In the genomic region with DNA sequence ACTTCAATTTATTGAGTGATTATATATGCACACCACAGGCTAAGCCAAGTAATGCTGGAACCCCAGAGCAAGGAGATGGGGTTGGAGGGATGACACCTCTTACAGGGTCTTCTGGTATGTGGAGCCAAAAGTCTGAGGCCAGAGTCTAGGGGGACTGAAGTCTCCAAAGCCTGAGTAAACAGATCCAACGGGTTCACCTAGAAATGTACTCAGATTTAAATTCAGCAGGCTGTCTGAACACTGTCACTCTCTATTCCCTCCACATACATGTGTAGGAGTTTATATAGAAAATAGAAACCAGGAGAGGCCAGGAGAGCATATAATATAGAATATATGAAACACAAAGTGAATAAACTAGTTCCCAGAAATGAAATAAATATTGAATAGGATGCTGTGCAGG, we compare ENCODE assay signal across 33 cellular contexts.
A peak's percentile ranks its signal among the peaks of the same experiment; 100 is the strongest.
DNase-seq lines count a peak whose midpoint lies in the region; ATAC-seq, FAIRE-seq and TF ChIP-seq lines count a peak whose summit lies in the region.
"Had no signal": no experiment of that assay in that cellular context is flagged by ENCODE, and none has a peak within 500 bp of the region (broad histone marks: within the 10 kb centered on the region; RNA-seq: fewer than 3 reads in every experiment).

No MANE protein-coding gene starts in this region.

- WGBS in hepatocyte (ENCODE audit: low lambda C conversion rate, missing lambda C conversion rate), result 29% methylated on average over 1 of the region's 1 CpG
- 0% methylated on average over 1 of the region's 1 CpG for WGBS in HepG2 (ENCODE audit: low lambda C conversion rate)
- 14% methylated on average over 1 of the region's 1 CpG for WGBS in right lobe of liver (ENCODE audit: insufficient coverage, low coverage, low lambda C conversion rate, missing lambda C conversion rate)

- no peak for TF ChIP-seq CTCF in hepatocyte (IDR thresholded peaks at IDR 0.05; ENCODE audit: poor library complexity)
- TF ChIP-seq CTCF in HepG2 (CRISPR knock-in tag; IDR thresholded peaks at IDR 0.05), result no peak
- no peak for TF ChIP-seq CTCF in right lobe of liver (IDR thresholded peaks at IDR 0.05)

- intact Hi-C loops in HepG2 (cut with micrococcal nuclease; ENCODE audit: unreplicated experiment) (no loop called here), right lobe of liver (cut with DNase I) (no loop called here)

- no peaks in the 10 kb centered on the region for H3K9me3 ChIP-seq in hepatocyte (ENCODE audit: low read depth)
- no peaks in the 10 kb centered on the region for H3K9me3 ChIP-seq in HepG2 (ENCODE audit: low read length)
- no peaks in the 10 kb centered on the region for H3K9me3 ChIP-seq in right lobe of liver
- H3K9me3 ChIP-seq: A549; BE2C; BLaER1; BLaER1 treated with 17β-estradiol and CSF1 and Interleukin-3, amounts not matched to agents 10 nM and 100 nM; Caco-2 had no signal

- H3K36me3 ChIP-seq in hepatocyte (replicated peaks; ENCODE audit: insufficient read depth, low read depth) (no peaks in the 10 kb centered on the region), HepG2 (replicated peaks in 1 of 2; ENCODE audit: control insufficient read depth in 1 of 2, insufficient read depth in 2 of 2, low read length in 2 of 2) (no peaks in the 10 kb centered on the region), right lobe of liver (no peaks in the 10 kb centered on the region)
- H3K36me3 ChIP-seq: BE2C; BLaER1; BLaER1 treated with 17β-estradiol and CSF1 and Interleukin-3, amounts not matched to agents 10 nM and 100 nM had no signal

- H3K9ac ChIP-seq in HepG2 (ENCODE audit: insufficient read depth, low read depth, low read length), result no peak overlapping the region
- H3K9ac ChIP-seq: BLaER1; BLaER1 treated with 17β-estradiol and CSF1 and Interleukin-3, amounts not matched to agents 10 nM and 100 nM had no signal

- TF ChIP-seq RAD21 in HepG2 (CRISPR knock-in tag; IDR thresholded peaks at IDR 0.05), result no peak

- CTCF ChIA-PET in HepG2 (lab: Yijun Ruan, JAX; ENCODE audit: low intra/inter-chr PET ratio, low total read pairs), result no interaction called here

- in situ Hi-C loops in HepG2 (cut with HindIII; ENCODE audit: extremely low pct_ligation_motif_present, low pct_unique_long_range_greater_than_20kb), result no loop called here

- H3K27me3 ChIP-seq in hepatocyte, result no peaks in the 10 kb centered on the region
- H3K27me3 ChIP-seq in HepG2 (ENCODE audit: control insufficient read depth in 1 of 2, insufficient read depth in 2 of 2, low read length in 2 of 2), result no peaks in the 10 kb centered on the region
- H3K27me3 ChIP-seq in right lobe of liver, result no peaks in the 10 kb centered on the region
- H3K27me3 ChIP-seq: BE2C; BLaER1; BLaER1 treated with 17β-estradiol and CSF1 and Interleukin-3, amounts not matched to agents 10 nM and 100 nM had no signal

- H2AFZ ChIP-seq in hepatocyte, result peak overlapping the region; percentile 25
- no peak overlapping the region for H2AFZ ChIP-seq in HepG2 (ENCODE audit: low read length)

- H3K4me3 ChIP-seq in hepatocyte (no peak overlapping the region), HepG2 (replicated peaks in 1 of 3; ENCODE audit: insufficient read depth in 1 of 3, low read depth in 2 of 3, low read length in 3 of 3) (no peak overlapping the region; a peak in 1 of 6 replicates), right lobe of liver (no peak overlapping the region)
- H3K4me3 ChIP-seq: A549; BLaER1; BLaER1 treated with 17β-estradiol and CSF1 and Interleukin-3, amounts not matched to agents 10 nM and 100 nM had no signal

- no peak for TF ChIP-seq EP300 in HepG2 (IDR thresholded peaks at IDR 0.05; ENCODE audit: low read depth in 2 of 2, low read length in 2 of 2)
- TF ChIP-seq EP300 in HepG2 (CRISPR knock-in tag; IDR thresholded peaks at IDR 0.05; ENCODE audit: borderline replicate concordance), result no peak

- H3K79me2 ChIP-seq in hepatocyte, result no peaks in the 10 kb centered on the region
- H3K79me2 ChIP-seq in HepG2 (ENCODE audit: insufficient read depth, low read length), result no peaks in the 10 kb centered on the region

- H3K4me2 ChIP-seq in hepatocyte, result no peak overlapping the region
- no peak overlapping the region; the same call in 1 of the 2 replicates for H3K4me2 ChIP-seq in HepG2 (ENCODE audit: low read depth, low read length)
- H3K4me2 ChIP-seq: A549; BLaER1; BLaER1 treated with 17β-estradiol and CSF1 and Interleukin-3, amounts not matched to agents 10 nM and 100 nM had no signal

- no peak for FAIRE-seq in HepG2 (lab: Jason Lieb, UNC)
- FAIRE-seq: A204.1, A549, D721Med had no signal

- POLR2A ChIA-PET in HepG2 (lab: Yijun Ruan, JAX), result no interaction called here

- no peaks in the 10 kb centered on the region for H3K9me2 ChIP-seq in hepatocyte (replicated peaks; ENCODE audit: insufficient read depth)

- no peak overlapping the region for H3K27ac ChIP-seq in hepatocyte
- peak overlapping the region; percentile 6 for H3K27ac ChIP-seq in HepG2 (ENCODE audit: extremely low read length, insufficient read depth, low read length)
- peak overlapping the region in 2 of 3 donors; percentile 53 to 70 for H3K27ac ChIP-seq in right lobe of liver
- H3K27ac ChIP-seq: A549; BLaER1; BLaER1 treated with 17β-estradiol and CSF1 and Interleukin-3, amounts not matched to agents 10 nM and 100 nM; C4-2B had no signal

- no peak for DNase-seq in hepatocyte (ENCODE audit: low spot score)
- DNase-seq in left lobe of liver (ENCODE audit: low spot score), result no peak
- no peak for DNase-seq in HepG2 (ENCODE audit: low spot score)
- DNase-seq in right lobe of liver, result no peak
- DNase-seq in stimulated activated naive CD4-positive, alpha-beta T cell treated with Interleukin-2 at 50 U/mL for 16 hours (lab: John Stamatoyannopoulos, UW), result no peak
- no peak for DNase-seq in hepatic stellate cell (ENCODE audit: low spot score)
- DNase-seq in AML-193 (lab: John Stamatoyannopoulos, UW), result no peak
- DNase-seq: 8988T; ACHN; BE2C; C1 segment of cervical spinal cord; Caco-2; Calu3; CD4-positive, alpha-beta memory T cell; CD4-positive, alpha-beta T cell; CD4-positive, CD25-positive, alpha-beta regulatory T cell; CD8-positive, alpha-beta memory T cell; CD8-positive, alpha-beta T cell; COR-L47; DMS 273 treated with DMSO at 0.1 percent for 48 hours; DMS153; DMS53; DMS79; DMS79 treated with DMSO at 0.1 percent for 48 hours; DND-41; EL had no signal

- H4K20me1 ChIP-seq in hepatocyte (ENCODE audit: insufficient read depth, poor library complexity, severe bottlenecking), result no peaks in the 10 kb centered on the region
- H4K20me1 ChIP-seq in HepG2 (ENCODE audit: insufficient read depth, low read length), result no peaks in the 10 kb centered on the region
- H4K20me1 ChIP-seq: BLaER1; BLaER1 treated with 17β-estradiol and CSF1 and Interleukin-3, amounts not matched to agents 10 nM and 100 nM had no signal

- H3K4me1 ChIP-seq in hepatocyte (ENCODE audit: insufficient read depth) (peaks cover 27% of the 10 kb centered on the region), HepG2 (ENCODE audit: insufficient read depth, low read length) (peaks cover 24% of the 10 kb centered on the region), right lobe of liver (peaks cover 0 to 26% (median 3%) of the 10 kb centered on the region in 4 donors)
- H3K4me1 ChIP-seq: A549; BE2C; BLaER1; BLaER1 treated with 17β-estradiol and CSF1 and Interleukin-3, amounts not matched to agents 10 nM and 100 nM; Caco-2 had no signal

- TF ChIP-seq POLR2A in HepG2 (IDR thresholded peaks at IDR 0.05; ENCODE audit: insufficient read depth in 1 of 2, low read depth in 2 of 2, low read length in 2 of 2), result no peak
- no peak for TF ChIP-seq POLR2A in right lobe of liver (IDR thresholded peaks at IDR 0.05)

- no TSS peak for BruUV-seq in HepG2 (replicated peaks; lab: Mats Ljungman, UMichigan)

- peak; percentile 29 for ATAC-seq in left lobe of liver
- peak; percentile 61 for ATAC-seq in HepG2
- ATAC-seq in right lobe of liver, result peak; percentile 15 to 57 (median 39)
- ATAC-seq in GM21619 (IDR thresholded peaks at IDR 0.05; ENCODE audit: unreplicated experiment), result no peak
- ATAC-seq: A549; CD8-positive, alpha-beta T cell had no signal

TF ChIP-seq in HepG2, 621 proteins besides CTCF, POLR2A, EP300 and RAD21:
- TF ChIP-seq HNF4A (CRISPR knock-in tag; IDR thresholded peaks at IDR 0.05) (0 out of 2 replicates have a peak, but pooled peaks have one; percentile 13), ZMYM4 (CRISPR knock-in tag; IDR thresholded peaks at IDR 0.05) (peak; percentile 34; the same call in 1 of the 2 replicates), ZNF24 (IDR thresholded peaks at IDR 0.05) (no peak), ZFP82 (CRISPR knock-in tag; IDR thresholded peaks at IDR 0.05; ENCODE audit: borderline replicate concordance) (no peak)
